1 cellular context compared by ENCODE assay signal in genomic region chr10:110747609-110748464, GRCh38.
TF ChIP-seq lines count a peak whose summit lies in the region.

No MANE protein-coding gene starts in this region.

TF ChIP-seq in GM23338, 12 proteins besides CTCF, POLR2A, EP300 and RAD21 (continued from another document):
- TF ChIP-seq ZNF462 (CRISPR knock-in tag; IDR thresholded peaks at IDR 0.05) (no peak), NANOG (IDR thresholded peaks at IDR 0.05; ENCODE audit: borderline replicate concordance) (no peak), POLR2AphosphoS5 (IDR thresholded peaks at IDR 0.05; ENCODE audit: low read depth) (no peak), EZH2phosphoT487 (IDR thresholded peaks at IDR 0.05; ENCODE audit: unreplicated experiment) (no peak)
